8 cellular contexts compared by ENCODE assay signal in genomic region chr4:99462875-99463464, GRCh38. TPM values are rescaled to one million over a fixed set of nuclear protein-coding genes. Genes with fewer than 3 reads are reported as not detected.
DNase-seq lines count a peak whose midpoint lies in the region; ATAC-seq and TF ChIP-seq lines count a peak whose summit lies in the region.

No MANE protein-coding gene starts in this region.

- H3K4me1 ChIP-seq in DND-41 (ENCODE audit: insufficient read depth, low read length) (no peaks in the 10 kb centered on the region), OCI-LY7 (ENCODE audit: insufficient read depth, low read length, poor library complexity, severe bottlenecking) (no peaks in the 10 kb centered on the region)

- no TSS peak for BruUV-seq in OCI-LY7 (replicated peaks; lab: Mats Ljungman, UMichigan)

- no peaks in the 10 kb centered on the region for H3K36me3 Mint-ChIP-seq in activated T-helper 1 cell treated with anti-CD3 and anti-CD28 coated beads, Interleukin-12 subunit alpha, Interleukin-12 subunit beta, Interleukin-2, Interleukin-4 antibody, amounts not matched to agents 30 ng/mL and 10 ng/mL and 1 ng/mL, durations not matched to agents 14 hours and 24 hours and 36 hours (ENCODE audit: low read depth)
- no peaks in the 10 kb centered on the region for H3K36me3 Mint-ChIP-seq in osteocyte (ENCODE audit: unreplicated experiment)

- intact Hi-C loops in OCI-LY7 (cut with micrococcal nuclease; ENCODE audit: unreplicated experiment): loop anchor here (1.0 to 10.0 kb wide), 3 partner anchors 342 to 471 kb away; no protein-coding TSS in a partner anchor
- intact Hi-C loops in activated T-helper 1 cell treated with anti-CD3 and anti-CD28 coated beads, Interleukin-12 subunit alpha, Interleukin-12 subunit beta, Interleukin-2, Interleukin-4 antibody, amounts not matched to agents 30 ng/mL and 10 ng/mL and 1 ng/mL, durations not matched to agents 14 hours and 24 hours and 36 hours (cut with micrococcal nuclease): loop anchor here (1.0 to 2.0 kb wide), 4 partner anchors 58 to 468 kb away; partner anchors contain the start of gene METAP1

- ATAC-seq in DND-41 (ENCODE audit: insufficient read depth, low read depth) (peak; percentile 98), GM19467 (IDR thresholded peaks at IDR 0.05; ENCODE audit: unreplicated experiment) (peak; percentile 93), HG03521 (IDR thresholded peaks at IDR 0.05; ENCODE audit: unreplicated experiment) (peak; percentile 93)

- no peaks in the 10 kb centered on the region for H3K36me3 ChIP-seq in DND-41 (ENCODE audit: insufficient read depth, low read length)
- no peaks in the 10 kb centered on the region for H3K36me3 ChIP-seq in OCI-LY7 (ENCODE audit: insufficient read depth, low read length)

- peak; percentile 85 for TF ChIP-seq CTCF in DND-41 (IDR thresholded peaks at IDR 0.05; ENCODE audit: borderline replicate concordance, extremely low read depth, low read length, poor library complexity, severe bottlenecking)
- peak; percentile 90 for TF ChIP-seq CTCF in OCI-LY7 (conservative IDR thresholded peaks at IDR 0.05; ENCODE audit: low read length)
- TF ChIP-seq CTCF in foreskin fibroblast (IDR thresholded peaks at IDR 0.05; ENCODE audit: low read depth, low read length): peak; percentile 81
- peak; percentile 91 for TF ChIP-seq CTCF in osteocyte (IDR thresholded peaks at IDR 0.05)

- H3K4me3 ChIP-seq in DND-41 (ENCODE audit: low read depth in 1 of 2, low read length in 2 of 2): no peak overlapping the region
- no peak overlapping the region for H3K4me3 ChIP-seq in OCI-LY7 (ENCODE audit: low read depth, low read length, poor library complexity, severe bottlenecking)
- H3K4me3 ChIP-seq in foreskin fibroblast (ENCODE audit: low read depth in 1 of 2, low read length in 2 of 2): no peak overlapping the region

- H3K9ac ChIP-seq in DND-41 (ENCODE audit: low read depth, low read length): no peak overlapping the region

- POLR2A ChIA-PET in OCI-LY7 (lab: Charles Lee): interaction anchor here (0.7 kb wide), 3 partner anchors 25 to 773 kb away, joined by 3 read pairs; no protein-coding TSS in a partner anchor

- H3K79me2 ChIP-seq in DND-41 (ENCODE audit: insufficient read depth, low read length): no peaks in the 10 kb centered on the region
- H3K79me2 ChIP-seq in OCI-LY7 (ENCODE audit: insufficient read depth, low read depth, low read length): no peaks in the 10 kb centered on the region

- H2AFZ ChIP-seq in DND-41 (ENCODE audit: low read depth, low read length) (no peak overlapping the region), OCI-LY7 (ENCODE audit: low read length) (no peak overlapping the region)

- DNase-seq in DND-41 (peak; percentile 68), OCI-LY7 (ENCODE audit: low spot score) (peak; percentile 61), foreskin fibroblast (peak; percentile 55 to 86), osteocyte (ENCODE audit: extremely low spot score, unreplicated experiment) (no peak), OCI-M2 (lab: John Stamatoyannopoulos, UW; ENCODE audit: unreplicated experiment) (no peak)
- peak; percentile 37 for DNase-seq in activated T-helper 1 cell treated with anti-CD3 and anti-CD28 coated beads, Interleukin-12 subunit alpha, Interleukin-12 subunit beta, Interleukin-2, Interleukin-4 antibody, amounts not matched to agents 30 ng/mL and 10 ng/mL and 1 ng/mL, durations not matched to agents 14 hours and 24 hours and 36 hours (ENCODE audit: low spot score)

- CTCF ChIA-PET in OCI-LY7 (lab: Charles Lee; ENCODE audit: unreplicated experiment): no interaction called here

- H4K20me1 ChIP-seq in DND-41 (ENCODE audit: insufficient read depth, low read length) (no peaks in the 10 kb centered on the region), OCI-LY7 (ENCODE audit: insufficient read depth, low read length) (no peaks in the 10 kb centered on the region)

- no peaks in the 10 kb centered on the region for H3K9me3 Mint-ChIP-seq in activated T-helper 1 cell treated with anti-CD3 and anti-CD28 coated beads, Interleukin-12 subunit alpha, Interleukin-12 subunit beta, Interleukin-2, Interleukin-4 antibody, amounts not matched to agents 30 ng/mL and 10 ng/mL and 1 ng/mL, durations not matched to agents 14 hours and 24 hours and 36 hours
- no peaks in the 10 kb centered on the region for H3K9me3 Mint-ChIP-seq in osteocyte (ENCODE audit: unreplicated experiment)

- H3K27me3 ChIP-seq in DND-41 (ENCODE audit: insufficient read depth, low read length, poor library complexity): no peaks in the 10 kb centered on the region

- no peaks in the 10 kb centered on the region for H3K4me1 Mint-ChIP-seq in activated T-helper 1 cell treated with anti-CD3 and anti-CD28 coated beads, Interleukin-12 subunit alpha, Interleukin-12 subunit beta, Interleukin-2, Interleukin-4 antibody, amounts not matched to agents 30 ng/mL and 10 ng/mL and 1 ng/mL, durations not matched to agents 14 hours and 24 hours and 36 hours (ENCODE audit: low read depth)
- H3K4me1 Mint-ChIP-seq in osteocyte (ENCODE audit: unreplicated experiment): no peaks in the 10 kb centered on the region

- H3K4me2 ChIP-seq in DND-41 (ENCODE audit: insufficient read depth, low read length) (no peak overlapping the region), OCI-LY7 (ENCODE audit: low read length) (no peak overlapping the region)

- H3K9me2 ChIP-seq in OCI-LY7 (ENCODE audit: insufficient read depth, low read length): no peaks in the 10 kb centered on the region

- H3K27ac ChIP-seq in DND-41 (ENCODE audit: low read length): no peak overlapping the region
- H3K27ac ChIP-seq in OCI-LY7 (ENCODE audit: low read depth, low read length, poor library complexity, severe bottlenecking): no peak overlapping the region

- peaks cover 11% of the 10 kb centered on the region for H3K27me3 Mint-ChIP-seq in activated T-helper 1 cell treated with anti-CD3 and anti-CD28 coated beads, Interleukin-12 subunit alpha, Interleukin-12 subunit beta, Interleukin-2, Interleukin-4 antibody, amounts not matched to agents 30 ng/mL and 10 ng/mL and 1 ng/mL, durations not matched to agents 14 hours and 24 hours and 36 hours (ENCODE audit: insufficient read depth)
- peaks cover 33% of the 10 kb centered on the region for H3K27me3 Mint-ChIP-seq in osteocyte (ENCODE audit: unreplicated experiment)

- H3K4me3 Mint-ChIP-seq in activated T-helper 1 cell treated with anti-CD3 and anti-CD28 coated beads, Interleukin-12 subunit alpha, Interleukin-12 subunit beta, Interleukin-2, Interleukin-4 antibody, amounts not matched to agents 30 ng/mL and 10 ng/mL and 1 ng/mL, durations not matched to agents 14 hours and 24 hours and 36 hours: no peak overlapping the region
- H3K4me3 Mint-ChIP-seq in osteocyte (ENCODE audit: unreplicated experiment): no peak overlapping the region

- H3K9me3 ChIP-seq in DND-41 (ENCODE audit: insufficient read depth, low read length, severe bottlenecking) (no peaks in the 10 kb centered on the region), OCI-LY7 (ENCODE audit: low read length) (no peaks in the 10 kb centered on the region)

- no peak overlapping the region for H3K27ac Mint-ChIP-seq in activated T-helper 1 cell treated with anti-CD3 and anti-CD28 coated beads, Interleukin-12 subunit alpha, Interleukin-12 subunit beta, Interleukin-2, Interleukin-4 antibody, amounts not matched to agents 30 ng/mL and 10 ng/mL and 1 ng/mL, durations not matched to agents 14 hours and 24 hours and 36 hours
- H3K27ac Mint-ChIP-seq in osteocyte (ENCODE audit: unreplicated experiment): no peak overlapping the region

RNA-seq across cellular contexts. Expression of gene ADH7, which starts 27.8 kb away (rescaled TPM):
- total RNA-seq in OCI-LY7 (2014; rRNA removed; shearing (Covaris generic)): not detected in 2 replicates
- total RNA-seq in OCI-LY7 (2022) (not detected in 2 replicates), osteocyte (not detected in 2 replicates)
- not detected in 2 replicates for total RNA-seq in activated T-helper 1 cell treated with anti-CD3 and anti-CD28 coated beads, Interleukin-12 subunit alpha, Interleukin-12 subunit beta, Interleukin-2, Interleukin-4 antibody, amounts not matched to agents 30 ng/mL and 10 ng/mL and 1 ng/mL, durations not matched to agents 14 hours and 24 hours and 36 hours

RNA-seq across cellular contexts. Expression of gene C4orf17, which starts 47.9 kb away (rescaled TPM):
- not detected in 2 replicates for total RNA-seq in OCI-LY7 (2014; rRNA removed; shearing (Covaris generic))
- total RNA-seq in OCI-LY7 (2022) (not detected in 2 replicates), osteocyte (not detected in 2 replicates)
- total RNA-seq in activated T-helper 1 cell treated with anti-CD3 and anti-CD28 coated beads, Interleukin-12 subunit alpha, Interleukin-12 subunit beta, Interleukin-2, Interleukin-4 antibody, amounts not matched to agents 30 ng/mL and 10 ng/mL and 1 ng/mL, durations not matched to agents 14 hours and 24 hours and 36 hours: not detected in 2 replicates

Comparison
In these comparisons a context has a peak if more than half of its experiments do, and no peak if none do; other contexts are left out.
1. DNase-seq: peak in DND-41 (single experiment), OCI-LY7 (single experiment), activated T-helper 1 cell treated with anti-CD3 and anti-CD28 coated beads, Interleukin-12 subunit alpha, Interleukin-12 subunit beta, Interleukin-2, Interleukin-4 antibody, amounts not matched to agents 30 ng/mL and 10 ng/mL and 1 ng/mL, durations not matched to agents 14 hours and 24 hours and 36 hours (single experiment) and foreskin fibroblast (2 of 2); none in osteocyte (single experiment) and OCI-M2 (single experiment).
2. Peak in every context shown above with its lines, with median percentiles within 50 percentile points of each other: ATAC-seq and CTCF ChIP-seq.